ENCODE assay signal across 1 cellular context in the genomic region with DNA sequence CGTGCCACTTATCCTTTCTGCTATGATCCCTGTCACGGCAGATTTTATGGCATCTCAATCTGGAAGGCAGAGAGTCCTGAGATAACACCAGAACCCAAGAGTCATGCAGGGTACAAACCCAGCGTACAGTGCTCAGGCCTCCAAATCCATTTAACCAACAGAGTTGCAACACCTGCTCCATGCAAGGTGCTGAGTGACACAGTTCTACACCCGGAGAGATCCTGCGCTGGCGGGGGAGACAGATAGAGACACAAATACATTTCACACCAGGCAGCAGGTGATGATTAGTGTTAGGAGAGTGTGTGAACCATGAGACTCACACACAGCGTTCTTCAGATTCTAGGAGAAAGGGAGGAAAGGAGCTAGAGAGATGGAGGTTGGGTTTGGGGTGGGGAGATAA.
TF ChIP-seq lines count a peak whose summit lies in the region.

No MANE protein-coding gene starts in this region.

TF ChIP-seq in GM23338, 12 proteins besides CTCF, POLR2A, EP300 and RAD21 (continued from another document):
- TF ChIP-seq, protein P1, sequence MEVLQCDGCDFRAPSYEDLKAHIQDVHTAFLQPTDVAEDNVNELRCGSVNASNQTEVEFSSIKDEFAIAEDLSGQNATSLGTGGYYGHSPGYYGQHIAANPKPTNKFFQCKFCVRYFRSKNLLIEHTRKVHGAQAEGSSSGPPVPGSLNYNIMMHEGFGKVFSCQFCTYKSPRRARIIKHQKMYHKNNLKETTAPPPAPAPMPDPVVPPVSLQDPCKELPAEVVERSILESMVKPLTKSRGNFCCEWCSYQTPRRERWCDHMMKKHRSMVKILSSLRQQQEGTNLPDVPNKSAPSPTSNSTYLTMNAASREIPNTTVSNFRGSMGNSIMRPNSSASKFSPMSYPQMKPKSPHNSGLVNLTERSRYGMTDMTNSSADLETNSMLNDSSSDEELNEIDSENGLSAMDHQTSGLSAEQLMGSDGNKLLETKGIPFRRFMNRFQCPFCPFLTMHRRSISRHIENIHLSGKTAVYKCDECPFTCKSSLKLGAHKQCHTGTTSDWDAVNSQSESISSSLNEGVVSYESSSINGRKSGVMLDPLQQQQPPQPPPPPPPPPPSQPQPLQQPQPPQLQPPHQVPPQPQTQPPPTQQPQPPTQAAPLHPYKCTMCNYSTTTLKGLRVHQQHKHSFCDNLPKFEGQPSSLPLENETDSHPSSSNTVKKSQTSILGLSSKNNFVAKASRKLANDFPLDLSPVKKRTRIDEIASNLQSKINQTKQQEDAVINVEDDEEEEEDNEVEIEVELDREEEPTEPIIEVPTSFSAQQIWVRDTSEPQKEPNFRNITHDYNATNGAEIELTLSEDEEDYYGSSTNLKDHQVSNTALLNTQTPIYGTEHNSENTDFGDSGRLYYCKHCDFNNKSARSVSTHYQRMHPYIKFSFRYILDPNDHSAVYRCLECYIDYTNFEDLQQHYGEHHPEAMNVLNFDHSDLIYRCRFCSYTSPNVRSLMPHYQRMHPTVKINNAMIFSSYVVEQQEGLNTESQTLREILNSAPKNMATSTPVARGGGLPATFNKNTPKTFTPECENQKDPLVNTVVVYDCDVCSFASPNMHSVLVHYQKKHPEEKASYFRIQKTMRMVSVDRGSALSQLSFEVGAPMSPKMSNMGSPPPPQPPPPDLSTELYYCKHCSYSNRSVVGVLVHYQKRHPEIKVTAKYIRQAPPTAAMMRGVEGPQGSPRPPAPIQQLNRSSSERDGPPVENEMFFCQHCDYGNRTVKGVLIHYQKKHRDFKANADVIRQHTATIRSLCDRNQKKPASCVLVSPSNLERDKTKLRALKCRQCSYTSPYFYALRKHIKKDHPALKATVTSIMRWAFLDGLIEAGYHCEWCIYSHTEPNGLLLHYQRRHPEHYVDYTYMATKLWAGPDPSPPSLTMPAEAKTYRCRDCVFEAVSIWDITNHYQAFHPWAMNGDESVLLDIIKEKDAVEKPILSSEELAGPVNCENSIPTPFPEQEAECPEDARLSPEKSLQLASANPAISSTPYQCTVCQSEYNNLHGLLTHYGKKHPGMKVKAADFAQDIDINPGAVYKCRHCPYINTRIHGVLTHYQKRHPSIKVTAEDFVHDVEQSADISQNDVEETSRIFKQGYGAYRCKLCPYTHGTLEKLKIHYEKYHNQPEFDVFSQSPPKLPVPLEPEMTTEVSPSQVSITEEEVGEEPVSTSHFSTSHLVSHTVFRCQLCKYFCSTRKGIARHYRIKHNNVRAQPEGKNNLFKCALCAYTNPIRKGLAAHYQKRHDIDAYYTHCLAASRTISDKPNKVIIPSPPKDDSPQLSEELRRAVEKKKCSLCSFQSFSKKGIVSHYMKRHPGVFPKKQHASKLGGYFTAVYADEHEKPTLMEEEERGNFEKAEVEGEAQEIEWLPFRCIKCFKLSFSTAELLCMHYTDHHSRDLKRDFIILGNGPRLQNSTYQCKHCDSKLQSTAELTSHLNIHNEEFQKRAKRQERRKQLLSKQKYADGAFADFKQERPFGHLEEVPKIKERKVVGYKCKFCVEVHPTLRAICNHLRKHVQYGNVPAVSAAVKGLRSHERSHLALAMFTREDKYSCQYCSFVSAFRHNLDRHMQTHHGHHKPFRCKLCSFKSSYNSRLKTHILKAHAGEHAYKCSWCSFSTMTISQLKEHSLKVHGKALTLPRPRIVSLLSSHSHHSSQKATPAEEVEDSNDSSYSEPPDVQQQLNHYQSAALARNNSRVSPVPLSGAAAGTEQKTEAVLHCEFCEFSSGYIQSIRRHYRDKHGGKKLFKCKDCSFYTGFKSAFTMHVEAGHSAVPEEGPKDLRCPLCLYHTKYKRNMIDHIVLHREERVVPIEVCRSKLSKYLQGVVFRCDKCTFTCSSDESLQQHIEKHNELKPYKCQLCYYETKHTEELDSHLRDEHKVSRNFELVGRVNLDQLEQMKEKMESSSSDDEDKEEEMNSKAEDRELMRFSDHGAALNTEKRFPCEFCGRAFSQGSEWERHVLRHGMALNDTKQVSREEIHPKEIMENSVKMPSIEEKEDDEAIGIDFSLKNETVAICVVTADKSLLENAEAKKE (CRISPR knock-in tag; IDR thresholded peaks at IDR 0.05), result no peak
- TF ChIP-seq CREB1 (CRISPR knock-in tag; IDR thresholded peaks at IDR 0.05; ENCODE audit: low read depth), result no peak
- TF ChIP-seq NANOG (IDR thresholded peaks at IDR 0.05; ENCODE audit: borderline replicate concordance), result no peak
